Comparison of ENCODE assay signal across 9 cellular contexts in genomic region chr17:43755389-43755875, GRCh38. TPM values are rescaled to one million over a fixed set of nuclear protein-coding genes. Genes with fewer than 3 reads are reported as not detected.
DNase-seq lines count a peak whose midpoint lies in the region; ATAC-seq and TF ChIP-seq lines count a peak whose summit lies in the region.
"Had no signal": no experiment of that assay in that cellular context is flagged by ENCODE, and none has a peak within 500 bp of the region (broad histone marks: within the 10 kb centered on the region; RNA-seq: fewer than 3 reads in every experiment).

No MANE protein-coding gene starts in this region.

- H3K36me3 Mint-ChIP-seq in neural progenitor cell, result no peaks in the 10 kb centered on the region

- H3K9me3 Mint-ChIP-seq in neural progenitor cell, result no peaks in the 10 kb centered on the region

- H3K9ac ChIP-seq in neural progenitor cell, result no peak overlapping the region

- H3K4me1 Mint-ChIP-seq in neural progenitor cell, result peaks cover 32% of the 10 kb centered on the region

- no peaks in the 10 kb centered on the region for H4K20me1 ChIP-seq in neural progenitor cell (ENCODE audit: low read depth)

- peak overlapping the region; percentile 14 for H3K4me3 ChIP-seq in fibroblast of villous mesenchyme (ENCODE audit: low read depth, low read length)
- H3K4me3 ChIP-seq in neural progenitor cell, result peak overlapping the region; percentile 16
- no peak overlapping the region for H3K4me3 ChIP-seq in BE2C (ENCODE audit: low read depth, low read length)

- no peak overlapping the region for H3K27ac Mint-ChIP-seq in neural progenitor cell

- peak overlapping the region; percentile 88 for H2AFZ ChIP-seq in neural progenitor cell (replicated peaks)

- no peak overlapping the region for H3K27ac ChIP-seq in neural progenitor cell
- H3K27ac ChIP-seq: gastroesophageal sphincter had no signal

- H3K79me2 ChIP-seq in neural progenitor cell (ENCODE audit: low read depth), result no peaks in the 10 kb centered on the region

- no peak overlapping the region for H3K4me3 Mint-ChIP-seq in neural progenitor cell

- no peaks in the 10 kb centered on the region for H3K36me3 ChIP-seq in neural progenitor cell
- H3K36me3 ChIP-seq in BE2C, result no peaks in the 10 kb centered on the region
- H3K36me3 ChIP-seq: gastroesophageal sphincter had no signal

- no peaks in the 10 kb centered on the region for H3K9me3 ChIP-seq in neural progenitor cell (ENCODE audit: low read depth)
- no peaks in the 10 kb centered on the region for H3K9me3 ChIP-seq in BE2C
- H3K9me3 ChIP-seq: gastroesophageal sphincter had no signal

- H3K27me3 ChIP-seq in neural progenitor cell, result peaks cover 26% of the 10 kb centered on the region
- no peaks in the 10 kb centered on the region for H3K27me3 ChIP-seq in BE2C

- peak overlapping the region; percentile 63 for H3K4me2 ChIP-seq in neural progenitor cell

- peak; percentile 54 for DNase-seq in DMS53 treated with DMSO at 0.1 percent for 48 hours (lab: John Stamatoyannopoulos, UW; ENCODE audit: unreplicated experiment)
- peak; percentile 29 for DNase-seq in M059J (ENCODE audit: low read depth)
- peak; percentile 40 for DNase-seq in fibroblast of villous mesenchyme (ENCODE audit: low read depth)
- peak; percentile 64 for DNase-seq in neural progenitor cell (ENCODE audit: low spot score)
- DNase-seq in GM20000 (ENCODE audit: low spot score), result no peak
- no peak for DNase-seq in BE2C

- H3K4me1 ChIP-seq in neural progenitor cell (peaks cover 11% of the 10 kb centered on the region), BE2C (no peaks in the 10 kb centered on the region)

- peaks cover 4% of the 10 kb centered on the region for H3F3A ChIP-seq in neural progenitor cell (ENCODE audit: low read depth)

- no peak for TF ChIP-seq CTCF in fibroblast of villous mesenchyme (IDR thresholded peaks at IDR 0.05; ENCODE audit: insufficient read depth, low read depth, low read length)
- no peak for TF ChIP-seq CTCF in neural progenitor cell (IDR thresholded peaks at IDR 0.05)
- TF ChIP-seq CTCF in GM20000 (IDR thresholded peaks at IDR 0.05; ENCODE audit: extremely low read depth, missing control alignments), result no peak
- TF ChIP-seq CTCF in BE2C (IDR thresholded peaks at IDR 0.05; ENCODE audit: low read depth, low read length), result no peak

- peaks cover 19% of the 10 kb centered on the region for H3K27me3 Mint-ChIP-seq in neural progenitor cell (ENCODE audit: insufficient read depth, low read depth)

- no peak for ATAC-seq in GM19035 (IDR thresholded peaks at IDR 0.05; ENCODE audit: unreplicated experiment)
- no peak for ATAC-seq in HG03342 (IDR thresholded peaks at IDR 0.05; ENCODE audit: unreplicated experiment)
- ATAC-seq: gastroesophageal sphincter had no signal

RNA-seq across cellular contexts. Expression of gene SOST, which starts 3.2 kb away (rescaled TPM):
- not detected in 2 replicates for total RNA-seq in M059J (2014; rRNA removed; shearing (Covaris generic))
- total RNA-seq in fibroblast of villous mesenchyme, result not detected in 2 replicates
- 0.06 TPM in 1 of 2 replicates, not detected in the other for total RNA-seq in neural progenitor cell (ENCODE audit: low replicate concordance)
- not detected for polyA plus RNA-seq in BE2C (2012; ENCODE audit: insufficient read depth, insufficient read length, low read depth)

RNA-seq across cellular contexts. Expression of gene DUSP3, which starts 23.3 kb away (rescaled TPM):
- 37.7 and 51.5 TPM in 2 replicates for total RNA-seq in M059J (2014; rRNA removed; shearing (Covaris generic))
- 79.6 and 95.9 TPM in 2 replicates for total RNA-seq in fibroblast of villous mesenchyme
- total RNA-seq in neural progenitor cell (ENCODE audit: low replicate concordance), result 18.2 and 20.8 TPM in 2 replicates
- polyA plus RNA-seq in BE2C (2012; ENCODE audit: insufficient read depth, insufficient read length, low read depth), result 33.4 TPM

RNA-seq across cellular contexts. Expression of gene CFAP97D1, which starts 24.8 kb away (rescaled TPM):
- total RNA-seq in M059J (2014; rRNA removed; shearing (Covaris generic)), result not detected in 2 replicates
- total RNA-seq in fibroblast of villous mesenchyme (not detected in 2 replicates), neural progenitor cell (ENCODE audit: low replicate concordance) (not detected in 2 replicates)
- 0.31 TPM for polyA plus RNA-seq in BE2C (2012; ENCODE audit: insufficient read depth, insufficient read length, low read depth)

Comparison
In these comparisons a context has a peak if more than half of its experiments do, and no peak if none do; other contexts are left out.
1. DNase-seq: peak in DMS53 treated with DMSO at 0.1 percent for 48 hours (single experiment), M059J (single experiment), fibroblast of villous mesenchyme (single experiment) and neural progenitor cell (single experiment); none in GM20000 (single experiment) and BE2C (single experiment).